ENCODE assay signal across 1 cellular context in genomic region chr11:20013346-20014066, GRCh38.
TF ChIP-seq lines count a peak whose summit lies in the region.

No MANE protein-coding gene starts in this region.

TF ChIP-seq in HEK293, 187 proteins besides CTCF, POLR2A, EP300 and RAD21 (continued from another document):
- TF ChIP-seq PATZ1 (tag by site-specific recombination; IDR thresholded peaks at IDR 0.05) (0 out of 2 replicates have a peak, but pooled peaks have one; percentile 34), OSR2 (tag by site-specific recombination; IDR thresholded peaks at IDR 0.05) (peak; percentile 71; the same call in 1 of the 2 replicates), ZBTB48 (tag by site-specific recombination; IDR thresholded peaks at IDR 0.05) (peak; percentile 21; the same call in 1 of the 2 replicates)
